In the genomic region with DNA sequence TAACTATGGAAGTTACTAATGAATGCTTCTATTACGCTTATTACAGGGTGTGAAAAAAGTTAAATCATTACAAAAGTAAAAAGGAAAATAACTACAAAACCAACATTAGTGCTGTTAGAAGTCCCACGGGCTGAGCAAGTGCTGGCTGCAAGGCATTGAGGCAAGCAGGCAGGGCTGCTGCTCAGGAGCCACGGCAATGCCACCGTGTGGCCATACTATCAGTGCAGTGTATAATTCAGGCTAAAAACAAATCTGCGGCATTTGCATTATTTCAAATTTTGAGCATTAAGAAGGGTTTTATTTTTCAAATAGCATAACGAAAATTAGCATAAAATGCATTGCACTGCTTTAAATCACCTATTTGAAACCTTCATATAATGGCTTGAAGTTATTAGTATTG, we compare ENCODE assay signal across 12 cellular contexts. TPM values are rescaled to one million over a fixed set of nuclear protein-coding genes. Genes with fewer than 3 reads are reported as not detected.
DNase-seq lines count a peak whose midpoint lies in the region; ATAC-seq, FAIRE-seq and TF ChIP-seq lines count a peak whose summit lies in the region.
"Had no signal": no experiment of that assay in that cellular context is flagged by ENCODE, and none has a peak within 500 bp of the region (broad histone marks: within the 10 kb centered on the region; RNA-seq: fewer than 3 reads in every experiment).

No MANE protein-coding gene starts in this region.

- no peaks in the 10 kb centered on the region for H3K4me1 ChIP-seq in A673 (ENCODE audit: insufficient read depth, low read length, poor library complexity, severe bottlenecking)
- no peaks in the 10 kb centered on the region for H3K4me1 ChIP-seq in kidney (ENCODE audit: control insufficient read depth in 1 of 2, insufficient read depth in 1 of 2, low read depth in 1 of 2, low read length in 2 of 2)

- peak overlapping the region; percentile 65 for H3K27ac Mint-ChIP-seq in activated B cell treated with CpG ODN at 0.5 μM for 24 hours

- DNase-seq in A673 (ENCODE audit: low spot score) (peak; percentile 10), activated B cell treated with CpG ODN at 0.5 μM for 24 hours (no peak), kidney (no peak), SW 1271 (lab: John Stamatoyannopoulos, UW) (no peak)
- DNase-seq: activated CD4-positive, alpha-beta T cell treated with anti-CD3 and anti-CD28 coated beads for 4 hours; NCI-H1930 had no signal

- no peaks in the 10 kb centered on the region for H3K9me3 Mint-ChIP-seq in activated B cell treated with CpG ODN at 0.5 μM for 24 hours

- H3K27me3 ChIP-seq in A673 (replicated peaks; ENCODE audit: insufficient read depth, low read depth, low read length, poor library complexity) = no peaks in the 10 kb centered on the region

- no peaks in the 10 kb centered on the region for H3K27me3 Mint-ChIP-seq in activated B cell treated with CpG ODN at 0.5 μM for 24 hours

- ATAC-seq in GM19438 (IDR thresholded peaks at IDR 0.05; ENCODE audit: low read depth, unreplicated experiment) (peak; percentile 77), activated B cell treated with CpG ODN at 0.5 μM for 24 hours (ENCODE audit: low read depth) (peak; percentile 89), HG03571 (IDR thresholded peaks at IDR 0.05; ENCODE audit: unreplicated experiment) (no peak), GM18873 (IDR thresholded peaks at IDR 0.05; ENCODE audit: low FRiP score, unreplicated experiment) (no peak), GM18517 (IDR thresholded peaks at IDR 0.05; ENCODE audit: unreplicated experiment) (no peak)
- ATAC-seq: HCT116 had no signal

- intact Hi-C loops in A673 (cut with micrococcal nuclease; ENCODE audit: unreplicated experiment) (no loop called here), activated B cell treated with CpG ODN at 0.5 μM for 24 hours (cut with micrococcal nuclease) (loop anchor here (1.0 to 2.0 kb wide), 7 partner anchors 16 to 439 kb away; no protein-coding TSS in a partner anchor), kidney (cut with DNase I) (no loop called here)

- H3K4me3 Mint-ChIP-seq in activated B cell treated with CpG ODN at 0.5 μM for 24 hours = peak overlapping the region; percentile 24

- CTCF ChIA-PET in A673 (lab: Charles Lee) (no interaction called here), activated B cell treated with CpG ODN at 0.5 μM for 24 hours (lab: Charles Lee) (interaction anchor here (1.3 to 2.4 kb wide), 2 partner anchors 107 to 112 kb away, joined by 6 to 34 read pairs; no protein-coding TSS in a partner anchor)

- no peak overlapping the region for H3K4me3 ChIP-seq in A673 (ENCODE audit: low read depth, low read length, poor library complexity, severe bottlenecking)
- H3K4me3 ChIP-seq in kidney (ENCODE audit: low read length in 2 of 2) = no peak overlapping the region

- H3K36me3 Mint-ChIP-seq in activated B cell treated with CpG ODN at 0.5 μM for 24 hours (ENCODE audit: low read depth) = peaks cover 73% of the 10 kb centered on the region

- peaks cover 37% of the 10 kb centered on the region for H3K4me1 Mint-ChIP-seq in activated B cell treated with CpG ODN at 0.5 μM for 24 hours

- no peak overlapping the region for H3K27ac ChIP-seq in A673 (ENCODE audit: low read depth, low read length, poor library complexity, severe bottlenecking)
- no peak overlapping the region for H3K27ac ChIP-seq in kidney (ENCODE audit: low read depth in 2 of 2, low read length in 2 of 2)

- TF ChIP-seq CTCF in A673 (conservative IDR thresholded peaks at IDR 0.05; ENCODE audit: low read depth, low read length) (peak; percentile 48), activated B cell treated with CpG ODN at 0.5 μM for 24 hours (IDR thresholded peaks at IDR 0.05) (no peak), kidney (IDR thresholded peaks at IDR 0.05; ENCODE audit: borderline replicate concordance, extremely low read depth, insufficient read depth) (peak; percentile 13)

- POLR2A ChIA-PET in A673 (lab: Charles Lee; ENCODE audit: low non-redundant PET) (no interaction called here), activated B cell treated with CpG ODN at 0.5 μM for 24 hours (lab: Charles Lee) (interaction anchor here (1.5 kb wide), 1 partner anchor 60 kb away, joined by 3 read pairs; no protein-coding TSS in a partner anchor)

- H3K9me3 ChIP-seq in A673 (ENCODE audit: low read depth, low read length, poor library complexity, severe bottlenecking) (no peaks in the 10 kb centered on the region), kidney (ENCODE audit: control insufficient read depth in 1 of 2, low read length in 2 of 2) (no peaks in the 10 kb centered on the region)

- FAIRE-seq in kidney (lab: Jason Lieb, UNC) = no peak

- H3K36me3 ChIP-seq in A673 (ENCODE audit: insufficient read depth, low read length, poor library complexity, severe bottlenecking) = peaks cover 25% of the 10 kb centered on the region
- peaks cover 26 to 42% of the 10 kb centered on the region in 2 donors for H3K36me3 ChIP-seq in kidney (ENCODE audit: control insufficient read depth in 1 of 2, insufficient read depth in 2 of 2, low read length in 2 of 2)

- BruUV-seq in A673 (replicated peaks; lab: Mats Ljungman, UMichigan) = no TSS peak

- no peak overlapping the region for H3K9ac ChIP-seq in kidney (ENCODE audit: low read length in 2 of 2)

RNA-seq across cellular contexts. Expression of a gene that starts 17.1 kb away (rescaled TPM):
- total RNA-seq in A673 (2021) (18.4 and 19.3 TPM in 2 replicates), activated B cell treated with CpG ODN at 0.5 μM for 24 hours (60.5 and 65.6 TPM in 2 replicates), kidney (94.3 TPM)
- polyA plus RNA-seq in kidney (ENCODE audit: insufficient read depth, low read depth, low replicate concordance) = 42.8 TPM

RNA-seq across cellular contexts. Expression of a gene that starts 28.6 kb away (rescaled TPM):
- total RNA-seq in A673 (2021) = not detected in 2 replicates
- not detected in 2 replicates for total RNA-seq in activated B cell treated with CpG ODN at 0.5 μM for 24 hours
- total RNA-seq in kidney = not detected
- not detected for polyA plus RNA-seq in kidney (ENCODE audit: insufficient read depth, low read depth, low replicate concordance)
- total RNA-seq: dermis microvascular lymphatic vessel endothelial cell had no signal

Comparison
In these comparisons a context has a peak if more than half of its experiments do, and no peak if none do; other contexts are left out.
1. ATAC-seq: peak in GM19438 (single experiment) and activated B cell treated with CpG ODN at 0.5 μM for 24 hours (single experiment); none in HG03571 (single experiment), GM18873 (single experiment) and GM18517 (single experiment).